Comparison of ENCODE assay signal across 12 cellular contexts in genomic region chr16:9447195-9447551, GRCh38.
"Had no signal": no experiment of that assay in that cellular context is flagged by ENCODE, and none has a peak within 500 bp of the region (broad histone marks: within the 10 kb centered on the region; RNA-seq: fewer than 3 reads in every experiment).

No MANE protein-coding gene starts in this region.

- H3K4me3 ChIP-seq: dorsolateral prefrontal cortex, ovary, skin epidermis, tibial nerve had no signal

- H3K36me3 ChIP-seq: ovary, tibial nerve had no signal

- H3K4me1 ChIP-seq: tibial nerve had no signal

- ATAC-seq: esophagus mucosa; left colon; stimulated activated naive CD8-positive, alpha-beta T cell treated with anti-CD3 and anti-CD28 coated beads, Interleukin-15, amount 100 ng/mL, for 72 hours had no signal

- DNase-seq: activated B cell treated with CpG ODN at 0.5 μM for 24 hours; activated CD4-positive, alpha-beta T cell treated with anti-CD3 and anti-CD28 coated beads, Interleukin-2, amount 50 U/mL, for 1 hour; amygdala; dorsolateral prefrontal cortex; left colon; ovary; stimulated activated CD4-positive, alpha-beta T cell treated with anti-CD3 and anti-CD28 coated beads, Interleukin-4, amount 100 ng/mL, for 4 hours; stimulated activated naive CD8-positive, alpha-beta T cell treated with anti-CD3 and anti-CD28 coated beads, Interleukin-15, amount 100 ng/mL, for 72 hours; T-helper 2 cell had no signal

- H3K27ac ChIP-seq: dorsolateral prefrontal cortex, ovary, skin epidermis, tibial nerve had no signal

- H3K27me3 ChIP-seq: ovary, tibial nerve had no signal

- H3K9me3 ChIP-seq: ovary had no signal
